2 cellular contexts compared by ENCODE assay signal in genomic region chr4:155656025-155656424, GRCh38.
TF ChIP-seq lines count a peak whose summit lies in the region.

No MANE protein-coding gene starts in this region.

TF ChIP-seq in GM23338, 12 proteins besides CTCF, POLR2A, EP300 and RAD21 (continued from another document):
- TF ChIP-seq CREB1 (CRISPR knock-in tag; IDR thresholded peaks at IDR 0.05; ENCODE audit: low read depth) (no peak), EZH2phosphoT487 (IDR thresholded peaks at IDR 0.05; ENCODE audit: unreplicated experiment) (no peak), STAT1 (IDR thresholded peaks at IDR 0.05; ENCODE audit: unreplicated experiment) (no peak), JUNB (IDR thresholded peaks at IDR 0.05; ENCODE audit: unreplicated experiment) (no peak), EZH2 (IDR thresholded peaks at IDR 0.05; ENCODE audit: low read depth, unreplicated experiment) (no peak), POLR2AphosphoS5 (IDR thresholded peaks at IDR 0.05; ENCODE audit: low read depth) (no peak), ZNF462 (CRISPR knock-in tag; IDR thresholded peaks at IDR 0.05) (no peak), NANOG (IDR thresholded peaks at IDR 0.05; ENCODE audit: borderline replicate concordance) (no peak)
- TF ChIP-seq, protein P1, sequence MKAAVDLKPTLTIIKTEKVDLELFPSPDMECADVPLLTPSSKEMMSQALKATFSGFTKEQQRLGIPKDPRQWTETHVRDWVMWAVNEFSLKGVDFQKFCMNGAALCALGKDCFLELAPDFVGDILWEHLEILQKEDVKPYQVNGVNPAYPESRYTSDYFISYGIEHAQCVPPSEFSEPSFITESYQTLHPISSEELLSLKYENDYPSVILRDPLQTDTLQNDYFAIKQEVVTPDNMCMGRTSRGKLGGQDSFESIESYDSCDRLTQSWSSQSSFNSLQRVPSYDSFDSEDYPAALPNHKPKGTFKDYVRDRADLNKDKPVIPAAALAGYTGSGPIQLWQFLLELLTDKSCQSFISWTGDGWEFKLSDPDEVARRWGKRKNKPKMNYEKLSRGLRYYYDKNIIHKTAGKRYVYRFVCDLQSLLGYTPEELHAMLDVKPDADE (IDR thresholded peaks at IDR 0.05): no peak
- TF ChIP-seq, protein P2, sequence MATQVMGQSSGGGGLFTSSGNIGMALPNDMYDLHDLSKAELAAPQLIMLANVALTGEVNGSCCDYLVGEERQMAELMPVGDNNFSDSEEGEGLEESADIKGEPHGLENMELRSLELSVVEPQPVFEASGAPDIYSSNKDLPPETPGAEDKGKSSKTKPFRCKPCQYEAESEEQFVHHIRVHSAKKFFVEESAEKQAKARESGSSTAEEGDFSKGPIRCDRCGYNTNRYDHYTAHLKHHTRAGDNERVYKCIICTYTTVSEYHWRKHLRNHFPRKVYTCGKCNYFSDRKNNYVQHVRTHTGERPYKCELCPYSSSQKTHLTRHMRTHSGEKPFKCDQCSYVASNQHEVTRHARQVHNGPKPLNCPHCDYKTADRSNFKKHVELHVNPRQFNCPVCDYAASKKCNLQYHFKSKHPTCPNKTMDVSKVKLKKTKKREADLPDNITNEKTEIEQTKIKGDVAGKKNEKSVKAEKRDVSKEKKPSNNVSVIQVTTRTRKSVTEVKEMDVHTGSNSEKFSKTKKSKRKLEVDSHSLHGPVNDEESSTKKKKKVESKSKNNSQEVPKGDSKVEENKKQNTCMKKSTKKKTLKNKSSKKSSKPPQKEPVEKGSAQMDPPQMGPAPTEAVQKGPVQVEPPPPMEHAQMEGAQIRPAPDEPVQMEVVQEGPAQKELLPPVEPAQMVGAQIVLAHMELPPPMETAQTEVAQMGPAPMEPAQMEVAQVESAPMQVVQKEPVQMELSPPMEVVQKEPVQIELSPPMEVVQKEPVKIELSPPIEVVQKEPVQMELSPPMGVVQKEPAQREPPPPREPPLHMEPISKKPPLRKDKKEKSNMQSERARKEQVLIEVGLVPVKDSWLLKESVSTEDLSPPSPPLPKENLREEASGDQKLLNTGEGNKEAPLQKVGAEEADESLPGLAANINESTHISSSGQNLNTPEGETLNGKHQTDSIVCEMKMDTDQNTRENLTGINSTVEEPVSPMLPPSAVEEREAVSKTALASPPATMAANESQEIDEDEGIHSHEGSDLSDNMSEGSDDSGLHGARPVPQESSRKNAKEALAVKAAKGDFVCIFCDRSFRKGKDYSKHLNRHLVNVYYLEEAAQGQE (IDR thresholded peaks at IDR 0.05; ENCODE audit: unreplicated experiment): no peak

TF ChIP-seq in WTC11, 78 proteins besides CTCF, POLR2A, EP300 and RAD21 (continued from another document):
- TF ChIP-seq ZNF532 (CRISPR knock-in tag; IDR thresholded peaks at IDR 0.05; ENCODE audit: borderline replicate concordance) (no peak), ETV6 (CRISPR knock-in tag; IDR thresholded peaks at IDR 0.05) (no peak), FOXP4 (CRISPR knock-in tag; IDR thresholded peaks at IDR 0.05) (no peak), ZNF423 (CRISPR knock-in tag; IDR thresholded peaks at IDR 0.05) (no peak), JUN (CRISPR knock-in tag; IDR thresholded peaks at IDR 0.05) (no peak), CREM (CRISPR knock-in tag; IDR thresholded peaks at IDR 0.05) (no peak), HMGA2 (CRISPR knock-in tag; IDR thresholded peaks at IDR 0.05) (no peak), NFATC4 (CRISPR knock-in tag; IDR thresholded peaks at IDR 0.05) (no peak), ZNF425 (CRISPR knock-in tag; conservative IDR thresholded peaks at IDR 0.05) (no peak)
- TF ChIP-seq, protein P3, sequence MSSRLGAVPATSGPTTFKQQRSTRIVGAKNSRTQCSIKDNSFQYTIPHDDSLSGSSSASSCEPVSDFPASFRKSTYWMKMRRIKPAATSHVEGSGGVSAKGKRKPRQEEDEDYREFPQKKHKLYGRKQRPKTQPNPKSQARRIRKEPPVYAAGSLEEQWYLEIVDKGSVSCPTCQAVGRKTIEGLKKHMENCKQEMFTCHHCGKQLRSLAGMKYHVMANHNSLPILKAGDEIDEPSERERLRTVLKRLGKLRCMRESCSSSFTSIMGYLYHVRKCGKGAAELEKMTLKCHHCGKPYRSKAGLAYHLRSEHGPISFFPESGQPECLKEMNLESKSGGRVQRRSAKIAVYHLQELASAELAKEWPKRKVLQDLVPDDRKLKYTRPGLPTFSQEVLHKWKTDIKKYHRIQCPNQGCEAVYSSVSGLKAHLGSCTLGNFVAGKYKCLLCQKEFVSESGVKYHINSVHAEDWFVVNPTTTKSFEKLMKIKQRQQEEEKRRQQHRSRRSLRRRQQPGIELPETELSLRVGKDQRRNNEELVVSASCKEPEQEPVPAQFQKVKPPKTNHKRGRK (CRISPR knock-in tag; IDR thresholded peaks at IDR 0.05; ENCODE audit: borderline replicate concordance): no peak
- TF ChIP-seq, protein P4, sequence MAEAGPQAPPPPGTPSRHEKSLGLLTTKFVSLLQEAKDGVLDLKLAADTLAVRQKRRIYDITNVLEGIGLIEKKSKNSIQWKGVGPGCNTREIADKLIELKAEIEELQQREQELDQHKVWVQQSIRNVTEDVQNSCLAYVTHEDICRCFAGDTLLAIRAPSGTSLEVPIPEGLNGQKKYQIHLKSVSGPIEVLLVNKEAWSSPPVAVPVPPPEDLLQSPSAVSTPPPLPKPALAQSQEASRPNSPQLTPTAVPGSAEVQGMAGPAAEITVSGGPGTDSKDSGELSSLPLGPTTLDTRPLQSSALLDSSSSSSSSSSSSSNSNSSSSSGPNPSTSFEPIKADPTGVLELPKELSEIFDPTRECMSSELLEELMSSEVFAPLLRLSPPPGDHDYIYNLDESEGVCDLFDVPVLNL (CRISPR knock-in tag; IDR thresholded peaks at IDR 0.05; ENCODE audit: borderline replicate concordance, low read depth): no peak
- TF ChIP-seq, protein P5, sequence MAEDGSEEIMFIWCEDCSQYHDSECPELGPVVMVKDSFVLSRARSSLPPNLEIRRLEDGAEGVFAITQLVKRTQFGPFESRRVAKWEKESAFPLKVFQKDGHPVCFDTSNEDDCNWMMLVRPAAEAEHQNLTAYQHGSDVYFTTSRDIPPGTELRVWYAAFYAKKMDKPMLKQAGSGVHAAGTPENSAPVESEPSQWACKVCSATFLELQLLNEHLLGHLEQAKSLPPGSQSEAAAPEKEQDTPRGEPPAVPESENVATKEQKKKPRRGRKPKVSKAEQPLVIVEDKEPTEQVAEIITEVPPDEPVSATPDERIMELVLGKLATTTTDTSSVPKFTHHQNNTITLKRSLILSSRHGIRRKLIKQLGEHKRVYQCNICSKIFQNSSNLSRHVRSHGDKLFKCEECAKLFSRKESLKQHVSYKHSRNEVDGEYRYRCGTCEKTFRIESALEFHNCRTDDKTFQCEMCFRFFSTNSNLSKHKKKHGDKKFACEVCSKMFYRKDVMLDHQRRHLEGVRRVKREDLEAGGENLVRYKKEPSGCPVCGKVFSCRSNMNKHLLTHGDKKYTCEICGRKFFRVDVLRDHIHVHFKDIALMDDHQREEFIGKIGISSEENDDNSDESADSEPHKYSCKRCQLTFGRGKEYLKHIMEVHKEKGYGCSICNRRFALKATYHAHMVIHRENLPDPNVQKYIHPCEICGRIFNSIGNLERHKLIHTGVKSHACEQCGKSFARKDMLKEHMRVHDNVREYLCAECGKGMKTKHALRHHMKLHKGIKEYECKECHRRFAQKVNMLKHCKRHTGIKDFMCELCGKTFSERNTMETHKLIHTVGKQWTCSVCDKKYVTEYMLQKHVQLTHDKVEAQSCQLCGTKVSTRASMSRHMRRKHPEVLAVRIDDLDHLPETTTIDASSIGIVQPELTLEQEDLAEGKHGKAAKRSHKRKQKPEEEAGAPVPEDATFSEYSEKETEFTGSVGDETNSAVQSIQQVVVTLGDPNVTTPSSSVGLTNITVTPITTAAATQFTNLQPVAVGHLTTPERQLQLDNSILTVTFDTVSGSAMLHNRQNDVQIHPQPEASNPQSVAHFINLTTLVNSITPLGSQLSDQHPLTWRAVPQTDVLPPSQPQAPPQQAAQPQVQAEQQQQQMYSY (CRISPR knock-in tag; IDR thresholded peaks at IDR 0.05): no peak
